3 cellular contexts compared by ENCODE assay signal in the genomic region with DNA sequence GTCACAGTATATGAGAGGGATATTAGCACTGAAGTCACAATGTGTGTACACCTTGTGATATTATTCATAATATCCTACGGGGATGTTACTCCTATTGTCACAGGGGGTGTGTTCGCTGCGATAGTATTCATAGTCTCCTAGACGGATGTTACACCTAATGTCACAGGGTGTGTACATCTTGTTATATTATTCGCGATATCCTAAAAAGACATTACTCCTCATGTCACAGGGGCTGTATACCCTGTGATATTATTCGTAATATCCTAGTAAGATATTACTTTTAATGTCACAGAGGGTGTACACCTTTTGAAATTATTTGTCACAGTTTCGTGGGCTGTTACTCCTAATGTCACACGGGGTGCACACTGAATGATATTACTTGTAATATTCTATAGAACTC. TPM values are rescaled to one million over a fixed set of nuclear protein-coding genes. Genes with fewer than 3 reads are reported as not detected.
"Had no signal": no experiment of that assay in that cellular context is flagged by ENCODE, and none has a peak within 500 bp of the region (broad histone marks: within the 10 kb centered on the region; RNA-seq: fewer than 3 reads in every experiment).

No MANE protein-coding gene starts in this region.

RNA-seq across cellular contexts. Expression of a gene that starts 25.8 kb away (rescaled TPM):
- total RNA-seq: GM23248, H4, HFFc6 had no signal
- polyA plus RNA-seq: GM23248 had no signal
